2 cellular contexts compared by ENCODE assay signal in genomic region chr1:46289134-46289494, GRCh38.
TF ChIP-seq lines count a peak whose summit lies in the region.

No MANE protein-coding gene starts in this region.

TF ChIP-seq in HepG2, 621 proteins besides CTCF, POLR2A, EP300 and RAD21:
- TF ChIP-seq POLR2AphosphoS5 (IDR thresholded peaks at IDR 0.05; ENCODE audit: low read depth, low read length), result 0 out of 2 replicates have a peak, but pooled peaks have one; percentile 0
- no peak for TF ChIP-seq EHMT2 (IDR thresholded peaks at IDR 0.05; ENCODE audit: borderline replicate concordance, low read depth, low read length)
- no peak for TF ChIP-seq ZNF772 (CRISPR knock-in tag; IDR thresholded peaks at IDR 0.05)
- TF ChIP-seq STAG1 (CRISPR knock-in tag; IDR thresholded peaks at IDR 0.05), result no peak
- TF ChIP-seq PTBP1 (IDR thresholded peaks at IDR 0.05; ENCODE audit: low read depth, low read length, poor library complexity, severe bottlenecking), result no peak

TF ChIP-seq in WTC11, 78 proteins besides CTCF, POLR2A, EP300 and RAD21:
- TF ChIP-seq ZNF232 (CRISPR knock-in tag; IDR thresholded peaks at IDR 0.05) (no peak), RORB (CRISPR knock-in tag; IDR thresholded peaks at IDR 0.05) (no peak), ZNF121 (CRISPR knock-in tag; IDR thresholded peaks at IDR 0.05) (no peak), MXD4 (CRISPR knock-in tag; IDR thresholded peaks at IDR 0.05; ENCODE audit: borderline replicate concordance) (no peak), ARID4B (CRISPR knock-in tag; IDR thresholded peaks at IDR 0.05; ENCODE audit: borderline replicate concordance) (no peak)
- TF ChIP-seq, protein P1, sequence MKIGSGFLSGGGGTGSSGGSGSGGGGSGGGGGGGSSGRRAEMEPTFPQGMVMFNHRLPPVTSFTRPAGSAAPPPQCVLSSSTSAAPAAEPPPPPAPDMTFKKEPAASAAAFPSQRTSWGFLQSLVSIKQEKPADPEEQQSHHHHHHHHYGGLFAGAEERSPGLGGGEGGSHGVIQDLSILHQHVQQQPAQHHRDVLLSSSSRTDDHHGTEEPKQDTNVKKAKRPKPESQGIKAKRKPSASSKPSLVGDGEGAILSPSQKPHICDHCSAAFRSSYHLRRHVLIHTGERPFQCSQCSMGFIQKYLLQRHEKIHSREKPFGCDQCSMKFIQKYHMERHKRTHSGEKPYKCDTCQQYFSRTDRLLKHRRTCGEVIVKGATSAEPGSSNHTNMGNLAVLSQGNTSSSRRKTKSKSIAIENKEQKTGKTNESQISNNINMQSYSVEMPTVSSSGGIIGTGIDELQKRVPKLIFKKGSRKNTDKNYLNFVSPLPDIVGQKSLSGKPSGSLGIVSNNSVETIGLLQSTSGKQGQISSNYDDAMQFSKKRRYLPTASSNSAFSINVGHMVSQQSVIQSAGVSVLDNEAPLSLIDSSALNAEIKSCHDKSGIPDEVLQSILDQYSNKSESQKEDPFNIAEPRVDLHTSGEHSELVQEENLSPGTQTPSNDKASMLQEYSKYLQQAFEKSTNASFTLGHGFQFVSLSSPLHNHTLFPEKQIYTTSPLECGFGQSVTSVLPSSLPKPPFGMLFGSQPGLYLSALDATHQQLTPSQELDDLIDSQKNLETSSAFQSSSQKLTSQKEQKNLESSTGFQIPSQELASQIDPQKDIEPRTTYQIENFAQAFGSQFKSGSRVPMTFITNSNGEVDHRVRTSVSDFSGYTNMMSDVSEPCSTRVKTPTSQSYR (CRISPR knock-in tag; IDR thresholded peaks at IDR 0.05), result no peak
- TF ChIP-seq, protein P2, sequence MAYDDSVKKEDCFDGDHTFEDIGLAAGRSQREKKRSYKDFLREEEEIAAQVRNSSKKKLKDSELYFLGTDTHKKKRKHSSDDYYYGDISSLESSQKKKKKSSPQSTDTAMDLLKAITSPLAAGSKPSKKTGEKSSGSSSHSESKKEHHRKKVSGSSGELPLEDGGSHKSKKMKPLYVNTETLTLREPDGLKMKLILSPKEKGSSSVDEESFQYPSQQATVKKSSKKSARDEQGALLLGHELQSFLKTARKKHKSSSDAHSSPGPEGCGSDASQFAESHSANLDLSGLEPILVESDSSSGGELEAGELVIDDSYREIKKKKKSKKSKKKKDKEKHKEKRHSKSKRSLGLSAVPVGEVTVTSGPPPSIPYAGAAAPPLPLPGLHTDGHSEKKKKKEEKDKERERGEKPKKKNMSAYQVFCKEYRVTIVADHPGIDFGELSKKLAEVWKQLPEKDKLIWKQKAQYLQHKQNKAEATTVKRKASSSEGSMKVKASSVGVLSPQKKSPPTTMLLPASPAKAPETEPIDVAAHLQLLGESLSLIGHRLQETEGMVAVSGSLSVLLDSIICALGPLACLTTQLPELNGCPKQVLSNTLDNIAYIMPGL (CRISPR knock-in tag; IDR thresholded peaks at IDR 0.05), result no peak
TF ChIP-seq in WTC11: peak in this region for 0.
